Comparison of ENCODE assay signal across 1 cellular context in genomic region chr12:93102744-93103143, GRCh38.
TF ChIP-seq lines count a peak whose summit lies in the region.

No MANE protein-coding gene starts in this region.

TF ChIP-seq in HepG2, 621 proteins besides CTCF, POLR2A, EP300 and RAD21 (continued from another document and continues in another):
- TF ChIP-seq PBX3 (CRISPR knock-in tag; IDR thresholded peaks at IDR 0.05; ENCODE audit: borderline replicate concordance) (no peak), CSRNP1 (CRISPR knock-in tag; IDR thresholded peaks at IDR 0.05) (no peak), ZNF335 (CRISPR knock-in tag; IDR thresholded peaks at IDR 0.05) (no peak), HDAC2 (CRISPR knock-in tag; IDR thresholded peaks at IDR 0.05) (peak; percentile 35), ZNF101 (CRISPR knock-in tag; IDR thresholded peaks at IDR 0.05; ENCODE audit: borderline replicate concordance, low read depth) (no peak), ZHX1 (CRISPR knock-in tag; IDR thresholded peaks at IDR 0.05; ENCODE audit: low read depth) (no peak), NR2F2 (IDR thresholded peaks at IDR 0.05; ENCODE audit: borderline replicate concordance, low read depth) (no peak; the same call in 1 of the 2 replicates), EHMT2 (IDR thresholded peaks at IDR 0.05; ENCODE audit: borderline replicate concordance, low read depth, low read length) (no peak; the same call in none of the 2 replicates), ZNF274 (CRISPR knock-in tag; IDR thresholded peaks at IDR 0.05) (no peak), PRDM10 (CRISPR knock-in tag; IDR thresholded peaks at IDR 0.05; ENCODE audit: low read depth) (no peak), EEA1 (CRISPR knock-in tag; IDR thresholded peaks at IDR 0.05; ENCODE audit: borderline replicate concordance) (no peak), NCOR1 (IDR thresholded peaks at IDR 0.05; ENCODE audit: borderline replicate concordance, low read length) (no peak), PREB (CRISPR knock-in tag; IDR thresholded peaks at IDR 0.05) (no peak), CHD4 (IDR thresholded peaks at IDR 0.05; ENCODE audit: borderline replicate concordance, low read length) (no peak), STAG1 (CRISPR knock-in tag; IDR thresholded peaks at IDR 0.05) (peak; percentile 30), GPBP1L1 (CRISPR knock-in tag; IDR thresholded peaks at IDR 0.05) (no peak), TEAD3 (CRISPR knock-in tag; optimal IDR thresholded peaks at IDR 0.05; ENCODE audit: borderline replicate concordance) (peak; percentile 69), ZNF841 (CRISPR knock-in tag; IDR thresholded peaks at IDR 0.05; ENCODE audit: borderline replicate concordance) (no peak), KLF9 (CRISPR knock-in tag; IDR thresholded peaks at IDR 0.05; ENCODE audit: low read depth) (no peak), ZIK1 (CRISPR knock-in tag; IDR thresholded peaks at IDR 0.05; ENCODE audit: borderline replicate concordance, low read depth) (no peak), NBN (conservative IDR thresholded peaks at IDR 0.05) (no peak), MXI1 (IDR thresholded peaks at IDR 0.05; ENCODE audit: borderline replicate concordance, low read depth, low read length) (no peak), SAP130 (CRISPR knock-in tag; IDR thresholded peaks at IDR 0.05; ENCODE audit: low read depth) (peak; percentile 63), KDM5B (CRISPR knock-in tag; IDR thresholded peaks at IDR 0.05; ENCODE audit: borderline replicate concordance) (no peak), HOMEZ (CRISPR knock-in tag; IDR thresholded peaks at IDR 0.05; ENCODE audit: low read depth) (peak; percentile 59; the same call in 1 of the 2 replicates), NFIC (IDR thresholded peaks at IDR 0.05; ENCODE audit: low read length) (peak; percentile 83), BCL6 (CRISPR knock-in tag; IDR thresholded peaks at IDR 0.05) (0 out of 2 replicates have a peak, but pooled peaks have one; percentile 7), ZFX (CRISPR knock-in tag; IDR thresholded peaks at IDR 0.05; ENCODE audit: low read depth) (no peak), SP5 (CRISPR knock-in tag; IDR thresholded peaks at IDR 0.05; ENCODE audit: borderline replicate concordance, low read depth) (no peak), SIX1 (CRISPR knock-in tag; IDR thresholded peaks at IDR 0.05; ENCODE audit: borderline replicate concordance) (peak; percentile 25; the same call in 1 of the 2 replicates), ISX (CRISPR knock-in tag; conservative IDR thresholded peaks at IDR 0.05) (no peak), SMAD3 (CRISPR knock-in tag; IDR thresholded peaks at IDR 0.05) (no peak), ZNF710 (CRISPR knock-in tag; IDR thresholded peaks at IDR 0.05; ENCODE audit: borderline replicate concordance) (no peak), ZNF546 (CRISPR knock-in tag; conservative IDR thresholded peaks at IDR 0.05) (no peak), ZSCAN31 (CRISPR knock-in tag; IDR thresholded peaks at IDR 0.05; ENCODE audit: low read depth) (no peak), ZNF839 (CRISPR knock-in tag; IDR thresholded peaks at IDR 0.05; ENCODE audit: borderline replicate concordance) (no peak), ZNF180 (CRISPR knock-in tag; IDR thresholded peaks at IDR 0.05; ENCODE audit: borderline replicate concordance, low read depth) (no peak), RBM39 (IDR thresholded peaks at IDR 0.05; ENCODE audit: low read depth, low read length, poor library complexity, severe bottlenecking) (no peak), MYPOP (CRISPR knock-in tag; IDR thresholded peaks at IDR 0.05) (no peak), RFX3 (CRISPR knock-in tag; IDR thresholded peaks at IDR 0.05) (no peak), NPAS2 (CRISPR knock-in tag; IDR thresholded peaks at IDR 0.05; ENCODE audit: borderline replicate concordance) (no peak)
